In genomic region chr20:24568842-24569241, GRCh38 we compare ENCODE assay signal across 28 cellular contexts.
"Had no signal": no experiment of that assay in that cellular context is flagged by ENCODE, and none has a peak within 500 bp of the region (broad histone marks: within the 10 kb centered on the region; RNA-seq: fewer than 3 reads in every experiment).

No MANE protein-coding gene starts in this region.

- ATAC-seq: activated CD4-positive, alpha-beta T cell treated with anti-CD3 and anti-CD28 coated beads for 36 hours; activated CD4-positive, CD25-positive, alpha-beta regulatory T cell treated with anti-CD3 and anti-CD28 coated beads, Interleukin-2, amount 50 U/mL, for 24 hours; activated CD8-positive, alpha-beta memory T cell treated with anti-CD3 and anti-CD28 coated beads, Interleukin-2, amount 10 ng/mL, durations not matched to agents 7 days and 5 days; activated CD8-positive, alpha-beta T cell treated with anti-CD3 and anti-CD28 coated beads, Interleukin-2, amount 10 ng/mL, durations not matched to agents 7 days and 5 days; activated naive CD8-positive, alpha-beta T cell treated with anti-CD3 and anti-CD28 coated beads, Interleukin-2, amount 50 U/mL, for 24 hours; WTC11 had no signal

- DNase-seq: activated CD4-positive, alpha-beta memory T cell treated with anti-CD3 and anti-CD28 coated beads, Interleukin-2, amount 10 ng/mL, durations not matched to agents 7 days and 5 days; activated CD4-positive, alpha-beta T cell treated with anti-CD3 and anti-CD28 coated beads for 1 hour; activated CD4-positive, alpha-beta T cell treated with anti-CD3 and anti-CD28 coated beads for 36 hours; activated CD4-positive, alpha-beta T cell treated with anti-CD3 and anti-CD28 coated beads for 48 hours; activated CD4-positive, alpha-beta T cell treated with anti-CD3 and anti-CD28 coated beads, Interleukin-2, amount 10 ng/mL, durations not matched to agents 7 days and 5 days; activated CD4-positive, alpha-beta T cell treated with anti-CD3 and anti-CD28 coated beads, Interleukin-2, amount 50 U/mL, for 48 hours; activated CD4-positive, CD25-positive, alpha-beta regulatory T cell; activated CD8-positive, alpha-beta memory T cell treated with anti-CD3 and anti-CD28 coated beads for 24 hours; activated CD8-positive, alpha-beta memory T cell treated with anti-CD3 and anti-CD28 coated beads, Interleukin-2, amount 10 ng/mL, durations not matched to agents 7 days and 5 days; activated CD8-positive, alpha-beta memory T cell treated with anti-CD3 and anti-CD28 coated beads, Interleukin-2, amount 50 U/mL, for 48 hours; activated effector memory CD4-positive, alpha-beta T cell treated with Interleukin-2 at 50 U/mL for 16 hours; activated gamma-delta T cell; activated naive CD4-positive, alpha-beta T cell treated with anti-CD3 and anti-CD28 coated beads, Interleukin-2, amount 10 ng/mL, durations not matched to agents 7 days and 5 days; activated naive CD4-positive, alpha-beta T cell treated with Interleukin-2 at 50 U/mL for 16 hours; activated naive CD8-positive, alpha-beta T cell treated with anti-CD3 and anti-CD28 coated beads, Interleukin-2, amount 10 ng/mL, durations not matched to agents 7 days and 5 days; activated naive CD8-positive, alpha-beta T cell treated with anti-CD3 and anti-CD28 coated beads, Interleukin-2, amount 50 U/mL, for 24 hours; activated T-cell treated with anti-CD3 and anti-CD28 coated beads, Interleukin-2, amount 50 U/mL, for 24 hours; activated T-cell treated with anti-CD3 and anti-CD28 coated beads, Interleukin-2, amount 50 U/mL, for 48 hours; amygdala; anterior cingulate cortex; central memory CD4-positive, alpha-beta T cell; T-helper 1 cell; T-helper 2 cell; T-helper 9 cell; WERI-Rb-1 had no signal
